Comparison of ENCODE assay signal across 1 cellular context in genomic region chr14:24271134-24271833, GRCh38.
A peak's percentile ranks its signal among the peaks of the same experiment; 100 is the strongest.
TF ChIP-seq lines count a peak whose summit lies in the region.

Gene RABGGTA, minus strand, starts transcription at chr14:24271597. Its CDS starts 482 bp downstream, at chr14:24271115.

TF ChIP-seq in HepG2, 621 proteins besides CTCF, POLR2A, EP300 and RAD21 (continued from another document and continues in another):
- TF ChIP-seq ZNF513 (CRISPR knock-in tag; conservative IDR thresholded peaks at IDR 0.05), result peak; percentile 97; the same call in 1 of the 2 replicates
- TF ChIP-seq ZSCAN30 (CRISPR knock-in tag; IDR thresholded peaks at IDR 0.05), result peak; percentile 74; the same call in 1 of the 2 replicates
- TF ChIP-seq AGO1 (IDR thresholded peaks at IDR 0.05; ENCODE audit: low read depth, low read length, poor library complexity, severe bottlenecking), result peak; percentile 84
- peak; percentile 87 for TF ChIP-seq ELF1 (CRISPR knock-in tag; IDR thresholded peaks at IDR 0.05)
- peak; percentile 100 for TF ChIP-seq NFKB2 (CRISPR knock-in tag; IDR thresholded peaks at IDR 0.05; ENCODE audit: borderline replicate concordance)
- TF ChIP-seq ZNF33B (CRISPR knock-in tag; IDR thresholded peaks at IDR 0.05), result peak; percentile 24; the same call in 1 of the 2 replicates
- TF ChIP-seq ZNF512B (CRISPR knock-in tag; IDR thresholded peaks at IDR 0.05; ENCODE audit: borderline replicate concordance), result peak; percentile 99
- no peak for TF ChIP-seq NFE2L2 (IDR thresholded peaks at IDR 0.05; ENCODE audit: low read length)
- peak; percentile 100 for TF ChIP-seq IRF2 (CRISPR knock-in tag; IDR thresholded peaks at IDR 0.05)
- peak; percentile 100 for TF ChIP-seq YEATS4 (CRISPR knock-in tag; IDR thresholded peaks at IDR 0.05; ENCODE audit: borderline replicate concordance)
- peak; percentile 99 for TF ChIP-seq ZNF256 (CRISPR knock-in tag; conservative IDR thresholded peaks at IDR 0.05)
- peak; percentile 58 for TF ChIP-seq MNT (IDR thresholded peaks at IDR 0.05)
- TF ChIP-seq RCOR2 (CRISPR knock-in tag; IDR thresholded peaks at IDR 0.05), result peak; percentile 68; the same call in 1 of the 2 replicates
- TF ChIP-seq CREBL2 (CRISPR knock-in tag; IDR thresholded peaks at IDR 0.05; ENCODE audit: borderline replicate concordance), result peak; percentile 98
- TF ChIP-seq ZNF317 (CRISPR knock-in tag; IDR thresholded peaks at IDR 0.05), result peak; percentile 95
- peak; percentile 97 for TF ChIP-seq ZBTB2 (CRISPR knock-in tag; IDR thresholded peaks at IDR 0.05; ENCODE audit: low read depth)
- peak; percentile 91 for TF ChIP-seq CHCHD3 (CRISPR knock-in tag; IDR thresholded peaks at IDR 0.05)
- TF ChIP-seq GMEB2 (CRISPR knock-in tag; IDR thresholded peaks at IDR 0.05; ENCODE audit: low read depth), result peak; percentile 90
- peak; percentile 97 for TF ChIP-seq GABPB1 (CRISPR knock-in tag; IDR thresholded peaks at IDR 0.05)
- TF ChIP-seq KLF15 (CRISPR knock-in tag; IDR thresholded peaks at IDR 0.05; ENCODE audit: borderline replicate concordance), result peak; percentile 98
- TF ChIP-seq TIGD3 (CRISPR knock-in tag; IDR thresholded peaks at IDR 0.05; ENCODE audit: borderline replicate concordance), result peak; percentile 98
- peak; percentile 77 for TF ChIP-seq RBAK (CRISPR knock-in tag; IDR thresholded peaks at IDR 0.05)
- no peak for TF ChIP-seq IKZF1 (IDR thresholded peaks at IDR 0.05)
- peak; percentile 77 for TF ChIP-seq RBM22 (optimal IDR thresholded peaks at IDR 0.05; ENCODE audit: low read length)
- peak; percentile 92 for TF ChIP-seq TFE3 (CRISPR knock-in tag; IDR thresholded peaks at IDR 0.05)
- TF ChIP-seq ZFP91 (CRISPR knock-in tag; IDR thresholded peaks at IDR 0.05; ENCODE audit: borderline replicate concordance), result peak; percentile 99
- peak; percentile 100 for TF ChIP-seq ZNF800 (CRISPR knock-in tag; IDR thresholded peaks at IDR 0.05)
- peak; percentile 97 for TF ChIP-seq TMF1 (CRISPR knock-in tag; IDR thresholded peaks at IDR 0.05; ENCODE audit: low read depth)
- TF ChIP-seq ARNTL (CRISPR knock-in tag; IDR thresholded peaks at IDR 0.05), result peak; percentile 94
- TF ChIP-seq ZNF772 (CRISPR knock-in tag; IDR thresholded peaks at IDR 0.05), result peak; percentile 98
- peak; percentile 69; the same call in 1 of the 2 replicates for TF ChIP-seq DDIT3 (CRISPR knock-in tag; IDR thresholded peaks at IDR 0.05)
- TF ChIP-seq POLR2AphosphoS5 (IDR thresholded peaks at IDR 0.05; ENCODE audit: low read depth, low read length), result peak; percentile 93
- TF ChIP-seq DRAP1 (CRISPR knock-in tag; IDR thresholded peaks at IDR 0.05), result peak; percentile 82; the same call in 1 of the 2 replicates
- TF ChIP-seq ZSCAN9 (CRISPR knock-in tag; IDR thresholded peaks at IDR 0.05; ENCODE audit: borderline replicate concordance), result peak; percentile 99
- TF ChIP-seq ZUFSP (CRISPR knock-in tag; IDR thresholded peaks at IDR 0.05; ENCODE audit: borderline replicate concordance), result no peak
- peak; percentile 99 for TF ChIP-seq ZNF589 (CRISPR knock-in tag; conservative IDR thresholded peaks at IDR 0.05)
- TF ChIP-seq CENPX (CRISPR knock-in tag; IDR thresholded peaks at IDR 0.05), result no peak
- TF ChIP-seq MAZ (IDR thresholded peaks at IDR 0.05; ENCODE audit: borderline replicate concordance, low read depth, low read length), result peak; percentile 97
- peak; percentile 100 for TF ChIP-seq MAZ (CRISPR knock-in tag; IDR thresholded peaks at IDR 0.05; ENCODE audit: low read depth)
- TF ChIP-seq ZZZ3 (CRISPR knock-in tag; IDR thresholded peaks at IDR 0.05; ENCODE audit: borderline replicate concordance), result peak; percentile 97; the same call in 1 of the 2 replicates
- TF ChIP-seq NRL (CRISPR knock-in tag; IDR thresholded peaks at IDR 0.05; ENCODE audit: borderline replicate concordance), result peak; percentile 99
- no peak; the same call in 1 of the 2 replicates for TF ChIP-seq ADNP (CRISPR knock-in tag; IDR thresholded peaks at IDR 0.05)
- TF ChIP-seq KAT7 (CRISPR knock-in tag; IDR thresholded peaks at IDR 0.05; ENCODE audit: borderline replicate concordance), result peak; percentile 100
